ENCODE assay signal across 9 cellular contexts in genomic region chr9:76761448-76761847, GRCh38. TPM values are rescaled to one million over a fixed set of nuclear protein-coding genes. Genes with fewer than 3 reads are reported as not detected.
DNase-seq lines count a peak whose midpoint lies in the region; ATAC-seq and TF ChIP-seq lines count a peak whose summit lies in the region.
"Had no signal": no experiment of that assay in that cellular context is flagged by ENCODE, and none has a peak within 500 bp of the region (broad histone marks: within the 10 kb centered on the region; RNA-seq: fewer than 3 reads in every experiment).

No MANE protein-coding gene starts in this region.

- H3K27me3 Mint-ChIP-seq in nephron (ENCODE audit: low read depth): peaks cover 14% of the 10 kb centered on the region
- H3K27me3 Mint-ChIP-seq in activated CD4-positive, alpha-beta T cell treated with anti-CD3 and anti-CD28 coated beads, Interleukin-2, amount 10 ng/mL, durations not matched to agents 7 days and 5 days: no peaks in the 10 kb centered on the region

- H3K36me3 Mint-ChIP-seq in nephron (ENCODE audit: low read depth): no peaks in the 10 kb centered on the region
- no peaks in the 10 kb centered on the region for H3K36me3 Mint-ChIP-seq in activated CD4-positive, alpha-beta T cell treated with anti-CD3 and anti-CD28 coated beads, Interleukin-2, amount 10 ng/mL, durations not matched to agents 7 days and 5 days (ENCODE audit: low read depth)

- no peak overlapping the region for H3K27ac Mint-ChIP-seq in nephron
- no peak overlapping the region for H3K27ac Mint-ChIP-seq in activated CD4-positive, alpha-beta T cell treated with anti-CD3 and anti-CD28 coated beads, Interleukin-2, amount 10 ng/mL, durations not matched to agents 7 days and 5 days
- H3K27ac Mint-ChIP-seq: activated CD4-positive, alpha-beta T cell treated with anti-CD3 and anti-CD28 coated beads, Interleukin-2, amount 10 ng/mL, durations not matched to agents 24 days and 14 days had no signal

- H3K9me3 Mint-ChIP-seq in nephron: no peaks in the 10 kb centered on the region
- no peaks in the 10 kb centered on the region for H3K9me3 Mint-ChIP-seq in activated CD4-positive, alpha-beta T cell treated with anti-CD3 and anti-CD28 coated beads, Interleukin-2, amount 10 ng/mL, durations not matched to agents 7 days and 5 days
- H3K9me3 Mint-ChIP-seq: activated CD4-positive, alpha-beta T cell treated with anti-CD3 and anti-CD28 coated beads, Interleukin-2, amount 10 ng/mL, durations not matched to agents 24 days and 14 days had no signal

- no peak overlapping the region for H3K4me3 ChIP-seq in LNCaP clone FGC (ENCODE audit: low read depth, low read length)

- CTCF ChIA-PET in activated CD4-positive, alpha-beta T cell treated with anti-CD3 and anti-CD28 coated beads, Interleukin-2, amount 10 ng/mL, durations not matched to agents 7 days and 5 days (lab: Charles Lee): no interaction called here

- DNase-seq in COLO829 (ENCODE audit: low spot score): peak; percentile 52
- DNase-seq in LNCaP clone FGC (ENCODE audit: low read depth): no peak
- DNase-seq in dermis blood vessel endothelial cell: peak; percentile 29
- DNase-seq in Right ventricle myocardium superior: no peak
- no peak for DNase-seq in activated CD4-positive, alpha-beta T cell treated with anti-CD3 and anti-CD28 coated beads, Interleukin-2, amount 10 ng/mL, durations not matched to agents 7 days and 5 days
- DNase-seq: activated CD4-positive, alpha-beta T cell treated with anti-CD3 and anti-CD28 coated beads, Interleukin-2, amount 10 ng/mL, durations not matched to agents 24 days and 14 days had no signal

- peaks cover 12% of the 10 kb centered on the region for H3K4me1 Mint-ChIP-seq in nephron
- no peaks in the 10 kb centered on the region for H3K4me1 Mint-ChIP-seq in activated CD4-positive, alpha-beta T cell treated with anti-CD3 and anti-CD28 coated beads, Interleukin-2, amount 10 ng/mL, durations not matched to agents 7 days and 5 days
- H3K4me1 Mint-ChIP-seq: activated CD4-positive, alpha-beta T cell treated with anti-CD3 and anti-CD28 coated beads, Interleukin-2, amount 10 ng/mL, durations not matched to agents 24 days and 14 days had no signal

- intact Hi-C loops in Right ventricle myocardium superior (cut with DNase I): no loop called here

- no peak for ATAC-seq in HG03521 (IDR thresholded peaks at IDR 0.05; ENCODE audit: unreplicated experiment)
- ATAC-seq in HG03139 (IDR thresholded peaks at IDR 0.05; ENCODE audit: unreplicated experiment): no peak
- no peak for ATAC-seq in Right ventricle myocardium superior (ENCODE audit: poor library complexity)

- POLR2A ChIA-PET in activated CD4-positive, alpha-beta T cell treated with anti-CD3 and anti-CD28 coated beads, Interleukin-2, amount 10 ng/mL, durations not matched to agents 7 days and 5 days (lab: Charles Lee): no interaction called here

- no peak overlapping the region for H3K4me3 Mint-ChIP-seq in nephron
- H3K4me3 Mint-ChIP-seq in activated CD4-positive, alpha-beta T cell treated with anti-CD3 and anti-CD28 coated beads, Interleukin-2, amount 10 ng/mL, durations not matched to agents 7 days and 5 days: no peak overlapping the region
- H3K4me3 Mint-ChIP-seq: activated CD4-positive, alpha-beta T cell treated with anti-CD3 and anti-CD28 coated beads, Interleukin-2, amount 10 ng/mL, durations not matched to agents 24 days and 14 days had no signal

- TF ChIP-seq CTCF in LNCaP clone FGC (IDR thresholded peaks at IDR 0.05; ENCODE audit: control insufficient read depth, extremely low read depth, insufficient read depth) (peak; percentile 36), nephron (IDR thresholded peaks at IDR 0.05; ENCODE audit: unreplicated experiment in 3 of 3) (peak; percentile 35 to 65 (median 44))

RNA-seq across cellular contexts. Expression of gene PCA3, which starts 2.8 kb away (rescaled TPM):
- total RNA-seq in dermis blood vessel endothelial cell (under 0.01 and 0.33 TPM in 2 replicates), Right ventricle myocardium superior (not detected)
- not detected for total RNA-seq in activated CD4-positive, alpha-beta T cell treated with anti-CD3 and anti-CD28 coated beads, Interleukin-2, amount 10 ng/mL, durations not matched to agents 7 days and 5 days
- total RNA-seq: activated CD4-positive, alpha-beta T cell treated with anti-CD3 and anti-CD28 coated beads, Interleukin-2, amount 10 ng/mL, durations not matched to agents 24 days and 14 days had no signal

Comparison
In these comparisons a context has a peak if more than half of its experiments do, and no peak if none do; other contexts are left out.
1. DNase-seq: peak in COLO829 (single experiment) and dermis blood vessel endothelial cell (single experiment); none in LNCaP clone FGC (single experiment), Right ventricle myocardium superior (single experiment) and activated CD4-positive, alpha-beta T cell treated with anti-CD3 and anti-CD28 coated beads, Interleukin-2, amount 10 ng/mL, durations not matched to agents 7 days and 5 days (single experiment).